In genomic region chr4:172794378-172794777, GRCh38 we compare ENCODE assay signal across 26 cellular contexts.
"Had no signal": no experiment of that assay in that cellular context is flagged by ENCODE, and none has a peak within 500 bp of the region (broad histone marks: within the 10 kb centered on the region; RNA-seq: fewer than 3 reads in every experiment).

No MANE protein-coding gene starts in this region.

- H3K9ac ChIP-seq: KMS-11, SK-N-SH had no signal

- H3K36me3 Mint-ChIP-seq: activated naive CD4-positive, alpha-beta T cell treated with anti-CD3 and anti-CD28 coated beads, Interleukin-2, amount 50 U/mL, for 72 hours; brain had no signal

- H3K27ac ChIP-seq: KMS-11, SJCRH30 had no signal

- H3K4me3 Mint-ChIP-seq: activated CD4-positive, alpha-beta T cell treated with anti-CD3 and anti-CD28 coated beads, Interleukin-2, amount 10 ng/mL, durations not matched to agents 24 days and 14 days; activated CD8-positive, alpha-beta T cell treated with anti-CD3 and anti-CD28 coated beads for 36 hours; activated naive CD4-positive, alpha-beta T cell treated with anti-CD3 and anti-CD28 coated beads for 36 hours; activated T-cell treated with anti-CD3 and anti-CD28 coated beads, Interleukin-2, amount 50 U/mL, for 24 hours; brain; T-helper 1 cell treated with Interleukin-12 subunit alpha and Interleukin-12 subunit beta and Interleukin-4 antibody, amounts not matched to agents 30 μg/mL and 1 μg/mL, for 36 hours; T-helper 2 cell treated with Interferon-gamma antibody and Interleukin-4, amounts not matched to agents 5 μg/mL and 100 μg/mL, for 36 hours had no signal

- H3K9me3 ChIP-seq: SJCRH30, SK-N-SH had no signal

- H3K27me3 ChIP-seq: SJCRH30 had no signal

- H3K9me2 ChIP-seq: SK-N-SH had no signal

- H3K36me3 ChIP-seq: SJCRH30 had no signal

- H3K4me3 ChIP-seq: SJCRH30 had no signal

- DNase-seq: activated CD4-positive, alpha-beta T cell treated with anti-CD3 and anti-CD28 coated beads, Interleukin-2, amount 10 ng/mL, durations not matched to agents 24 days and 14 days; activated CD4-positive, alpha-beta T cell treated with anti-CD3 and anti-CD28 coated beads, Interleukin-2, amount 50 U/mL, for 4 hours; activated CD8-positive, alpha-beta T cell treated with anti-CD3 and anti-CD28 coated beads for 36 hours; activated gamma-delta T cell; activated naive CD4-positive, alpha-beta T cell treated with anti-CD3 and anti-CD28 coated beads for 36 hours; activated T-cell treated with anti-CD3 and anti-CD28 coated beads, Interleukin-2, amount 50 U/mL, for 24 hours; anterior cingulate cortex; caudate nucleus; cerebellar nuclear complex; NCI-H1930; NCI-H2081 treated with DMSO at 0.1 percent for 48 hours; NCI-H2171; NCI-H2227 treated with DMSO at 0.1 percent for 48 hours; NCI-H524 treated with DMSO at 0.1 percent for 48 hours; SHP77; SJCRH30; SK-N-SH had no signal

- H3K9me3 Mint-ChIP-seq: activated CD4-positive, alpha-beta T cell treated with anti-CD3 and anti-CD28 coated beads, Interleukin-2, amount 10 ng/mL, durations not matched to agents 24 days and 14 days; activated CD8-positive, alpha-beta T cell treated with anti-CD3 and anti-CD28 coated beads for 36 hours; activated naive CD4-positive, alpha-beta T cell treated with anti-CD3 and anti-CD28 coated beads for 36 hours; activated naive CD4-positive, alpha-beta T cell treated with anti-CD3 and anti-CD28 coated beads, Interleukin-2, amount 50 U/mL, for 72 hours; activated T-cell treated with anti-CD3 and anti-CD28 coated beads, Interleukin-2, amount 50 U/mL, for 24 hours; activated T-helper 2 cell treated with anti-CD3 and anti-CD28 coated beads, Interferon-gamma antibody, Interleukin-2, Interleukin-4, amounts not matched to agents 10 μg/mL and 5 μg/mL and 100 μg/mL, durations not matched to agents 14 hours and 24 hours and 36 hours; brain; T-helper 1 cell treated with Interleukin-12 subunit alpha and Interleukin-12 subunit beta and Interleukin-4 antibody, amounts not matched to agents 30 μg/mL and 1 μg/mL, for 36 hours; T-helper 2 cell treated with Interferon-gamma antibody and Interleukin-4, amounts not matched to agents 5 μg/mL and 100 μg/mL, for 36 hours had no signal

- H3K4me1 ChIP-seq: SJCRH30 had no signal

- H3K4me1 Mint-ChIP-seq: activated CD4-positive, alpha-beta T cell treated with anti-CD3 and anti-CD28 coated beads, Interleukin-2, amount 10 ng/mL, durations not matched to agents 24 days and 14 days had no signal

- H3K27ac Mint-ChIP-seq: activated CD4-positive, alpha-beta T cell treated with anti-CD3 and anti-CD28 coated beads, Interleukin-2, amount 10 ng/mL, durations not matched to agents 24 days and 14 days; activated CD8-positive, alpha-beta T cell treated with anti-CD3 and anti-CD28 coated beads for 36 hours; activated naive CD4-positive, alpha-beta T cell treated with anti-CD3 and anti-CD28 coated beads for 36 hours; activated naive CD4-positive, alpha-beta T cell treated with anti-CD3 and anti-CD28 coated beads, Interleukin-2, amount 50 U/mL, for 72 hours; activated T-cell treated with anti-CD3 and anti-CD28 coated beads, Interleukin-2, amount 50 U/mL, for 24 hours; activated T-helper 2 cell treated with anti-CD3 and anti-CD28 coated beads, Interferon-gamma antibody, Interleukin-2, Interleukin-4, amounts not matched to agents 10 μg/mL and 5 μg/mL and 100 μg/mL, durations not matched to agents 14 hours and 24 hours and 36 hours; T-helper 1 cell treated with Interleukin-12 subunit alpha and Interleukin-12 subunit beta and Interleukin-4 antibody, amounts not matched to agents 30 μg/mL and 1 μg/mL, for 36 hours; T-helper 2 cell treated with Interferon-gamma antibody and Interleukin-4, amounts not matched to agents 5 μg/mL and 100 μg/mL, for 36 hours had no signal

- H3K27me3 Mint-ChIP-seq: activated CD4-positive, alpha-beta T cell treated with anti-CD3 and anti-CD28 coated beads, Interleukin-2, amount 10 ng/mL, durations not matched to agents 24 days and 14 days; activated T-cell treated with anti-CD3 and anti-CD28 coated beads, Interleukin-2, amount 50 U/mL, for 24 hours; brain had no signal

- FAIRE-seq: bronchial epithelial cell, TTC549 had no signal

- ATAC-seq: activated CD8-positive, alpha-beta T cell treated with anti-CD3 and anti-CD28 coated beads for 36 hours; activated naive CD4-positive, alpha-beta T cell treated with anti-CD3 and anti-CD28 coated beads, Interleukin-2, amount 50 U/mL, for 72 hours; Panc1 had no signal

- H3K4me2 ChIP-seq: KMS-11, SK-N-SH had no signal
